11 cellular contexts compared by ENCODE assay signal in the genomic region with DNA sequence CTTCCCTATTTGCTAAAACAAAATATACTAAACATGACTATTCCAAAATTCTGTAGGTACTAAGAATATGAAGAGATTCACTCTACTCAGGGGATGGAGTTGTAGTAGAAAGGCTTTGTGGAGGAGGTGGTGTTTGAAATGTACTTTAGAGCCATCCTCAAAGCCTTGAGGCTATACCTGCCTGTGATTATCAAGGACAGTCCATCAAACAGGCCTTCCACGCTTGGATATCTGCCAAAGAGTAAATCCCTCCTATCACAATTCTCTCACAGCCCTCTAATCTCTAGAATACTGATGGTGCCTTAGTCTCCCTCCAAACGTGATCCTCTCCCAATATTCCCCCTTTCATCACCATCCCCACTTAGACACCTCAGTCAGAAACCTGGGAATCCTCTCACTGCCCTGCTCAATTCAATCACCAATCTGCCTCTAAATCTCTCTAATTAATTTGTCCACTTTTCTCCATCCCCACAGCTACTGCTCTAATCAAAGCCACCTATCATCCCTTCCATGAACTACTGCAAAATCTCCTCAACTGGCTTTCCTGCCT. TPM values are rescaled to one million over a fixed set of nuclear protein-coding genes. Genes with fewer than 3 reads are reported as not detected.
DNase-seq lines count a peak whose midpoint lies in the region; ATAC-seq and TF ChIP-seq lines count a peak whose summit lies in the region.
"Had no signal": no experiment of that assay in that cellular context is flagged by ENCODE, and none has a peak within 500 bp of the region (broad histone marks: within the 10 kb centered on the region; RNA-seq: fewer than 3 reads in every experiment).

No MANE protein-coding gene starts in this region.

- H3F3A ChIP-seq in GM23338 (replicated peaks; ENCODE audit: low read depth) (peaks cover 2% of the 10 kb centered on the region; the same call in 1 of the 2 replicates), SK-N-SH (replicated peaks; ENCODE audit: insufficient read depth) (peaks cover 8% of the 10 kb centered on the region)

- TF ChIP-seq EP300 in SK-N-SH (IDR thresholded peaks at IDR 0.05; ENCODE audit: borderline replicate concordance in 1 of 2, low read depth in 1 of 2, low read length in 1 of 2), result peak in 1 of 2 experiments; percentile 18; a peak in 1 of 4 replicates

- no peaks in the 10 kb centered on the region for H3K27me3 Mint-ChIP-seq in CD4-positive, alpha-beta memory T cell
- no peaks in the 10 kb centered on the region for H3K27me3 Mint-ChIP-seq in GM23338 (ENCODE audit: insufficient read depth, low read depth, poor library complexity)
- no peaks in the 10 kb centered on the region for H3K27me3 Mint-ChIP-seq in naive B cell

- POLR2A ChIA-PET in CD4-positive, alpha-beta memory T cell (lab: Charles Lee; ENCODE audit: partially characterized antibody), result interaction anchor here (4.1 kb wide), 1 partner anchor 12 kb away, joined by 30 read pairs; a partner anchor contains a TSS
- POLR2A ChIA-PET in SK-N-SH (lab: Yijun Ruan, JAX), result interaction anchor here (3.0 kb wide), 1 partner anchor 13 kb away, joined by 16 read pairs; a partner anchor contains a TSS

- H3K36me3 Mint-ChIP-seq in CD4-positive, alpha-beta memory T cell, result peaks cover 12 to 27% of the 10 kb centered on the region in 2 donors
- peaks cover 10% of the 10 kb centered on the region for H3K36me3 Mint-ChIP-seq in GM23338 (ENCODE audit: low read depth)
- H3K36me3 Mint-ChIP-seq in naive B cell, result peaks cover 9 to 23% of the 10 kb centered on the region in 2 donors

- H3K4me1 ChIP-seq in CD4-positive, alpha-beta memory T cell (ENCODE audit: insufficient read depth, low read length), result peaks cover 73% of the 10 kb centered on the region
- H3K4me1 ChIP-seq in GM23338 (ENCODE audit: insufficient read depth) (peaks cover 37% of the 10 kb centered on the region), SK-N-SH (ENCODE audit: control insufficient read depth in 1 of 2, insufficient read depth in 2 of 2, low read depth in 1 of 2, low read length in 1 of 2) (peaks cover 12 to 20% of the 10 kb centered on the region in 2 experiments; a peak in 3 of 4 replicates), spleen (peaks cover 0 to 78% (median 47%) of the 10 kb centered on the region in 6 donors)

- peak overlapping the region in 5 of 8 donors; percentile 5 to 60 (median 33) for H3K4me3 Mint-ChIP-seq in CD4-positive, alpha-beta memory T cell
- no peak overlapping the region for H3K4me3 Mint-ChIP-seq in GM23338
- H3K4me3 Mint-ChIP-seq in naive B cell, result no peak overlapping the region

- no peak overlapping the region for H2AFZ ChIP-seq in GM23338
- no peak overlapping the region for H2AFZ ChIP-seq in SK-N-SH (ENCODE audit: low read depth)

- H3K79me2 ChIP-seq in GM23338 (replicated peaks; ENCODE audit: insufficient read depth), result peaks cover 100% of the 10 kb centered on the region
- peaks cover 98% of the 10 kb centered on the region for H3K79me2 ChIP-seq in SK-N-SH (ENCODE audit: insufficient read depth)

- TF ChIP-seq CTCF in GM23338 (conservative IDR thresholded peaks at IDR 0.05; ENCODE audit: low read depth in 2 of 2), result no peak
- no peak for TF ChIP-seq CTCF in SK-N-SH (IDR thresholded peaks at IDR 0.05)
- no peak for TF ChIP-seq CTCF in spleen (IDR thresholded peaks at IDR 0.05 in 8 of 11, conservative IDR thresholded peaks at IDR 0.05 in 3 of 11)

- no peak for TF ChIP-seq POLR2A in spleen (IDR thresholded peaks at IDR 0.05)

- CTCF ChIA-PET in CD4-positive, alpha-beta memory T cell (lab: Charles Lee; ENCODE audit: partially characterized antibody), result interaction anchor here (0.8 to 10.2 kb wide), 3 partner anchors 9 to 121 kb away, joined by 3 to 88 read pairs (median 3); no protein-coding TSS in a partner anchor
- CTCF ChIA-PET in SK-N-SH (lab: Yijun Ruan, JAX), result interaction anchor here (0.8 to 5.8 kb wide), 7 partner anchors 11 to 160 kb away, joined by 3 to 46 read pairs (median 5); a partner anchor contains a TSS

- H3K4me2 ChIP-seq in GM23338 (no peak overlapping the region), SK-N-SH (peak overlapping the region; percentile 7; the same call in 1 of the 2 replicates)

- H3K4me1 Mint-ChIP-seq in CD4-positive, alpha-beta memory T cell, result peaks cover 52 to 93% (median 67%) of the 10 kb centered on the region in 4 donors
- H3K4me1 Mint-ChIP-seq in GM23338 (peaks cover 30% of the 10 kb centered on the region), naive B cell (peaks cover 44 to 76% (median 65%) of the 10 kb centered on the region in 3 donors)

- TF ChIP-seq RAD21 in SK-N-SH (IDR thresholded peaks at IDR 0.05; ENCODE audit: low read length), result no peak

- peak overlapping the region in 6 of 7 donors; percentile 17 to 91 (median 48) for H3K27ac Mint-ChIP-seq in CD4-positive, alpha-beta memory T cell
- H3K27ac Mint-ChIP-seq in GM23338, result peak overlapping the region; percentile 10
- peak overlapping the region; percentile 51 to 92 (median 70) for H3K27ac Mint-ChIP-seq in naive B cell

- H3K9me3 Mint-ChIP-seq in CD4-positive, alpha-beta memory T cell, result no peaks in the 10 kb centered on the region
- H3K9me3 Mint-ChIP-seq in GM23338 (no peaks in the 10 kb centered on the region), naive B cell (no peaks in the 10 kb centered on the region)

- DNase-seq in CD4-positive, alpha-beta memory T cell, result no peak
- no peak for DNase-seq in GM23338 (ENCODE audit: low spot score)
- peak; percentile 70 for DNase-seq in SK-N-SH
- no peak for DNase-seq in naive B cell
- DNase-seq in islet precursor cell, result no peak
- DNase-seq in spleen, result no peak
- DNase-seq: activated effector memory CD4-positive, alpha-beta T cell treated with Interleukin-2 at 50 U/mL for 16 hours; cortex of kidney; NCI-H1436 treated with DMSO at 0.1 percent for 48 hours had no signal

- intact Hi-C loops in CD4-positive, alpha-beta memory T cell (cut with micrococcal nuclease), result no loop called here
- intact Hi-C loops in spleen (cut with DNase I; ENCODE audit: low total_unique reads), result no loop called here

- H4K20me1 ChIP-seq in GM23338 (replicated peaks; ENCODE audit: insufficient read depth) (peaks cover 28% of the 10 kb centered on the region), SK-N-SH (ENCODE audit: insufficient read depth) (peaks cover 82% of the 10 kb centered on the region)

- no peak for ATAC-seq in GM23338
- no peak for ATAC-seq in naive B cell (ENCODE audit: low read depth in 2 of 2)
- no peak for ATAC-seq in GM18867 (IDR thresholded peaks at IDR 0.05; ENCODE audit: unreplicated experiment)

- H3K9me3 ChIP-seq in CD4-positive, alpha-beta memory T cell (ENCODE audit: control insufficient read depth in 1 of 2, low read length in 2 of 2), result no peaks in the 10 kb centered on the region
- H3K9me3 ChIP-seq in SK-N-SH (no peaks in the 10 kb centered on the region), spleen (no peaks in the 10 kb centered on the region)

- H3K9me2 ChIP-seq in GM23338 (ENCODE audit: insufficient read depth) (no peaks in the 10 kb centered on the region), SK-N-SH (no peaks in the 10 kb centered on the region)

- H3K27ac ChIP-seq in CD4-positive, alpha-beta memory T cell (ENCODE audit: low read depth, low read length), result no peak overlapping the region
- peak overlapping the region; percentile 73 for H3K27ac ChIP-seq in GM23338 (ENCODE audit: low read depth)
- peak overlapping the region in 1 of 2 experiments; percentile 43; a peak in 3 of 4 replicates for H3K27ac ChIP-seq in SK-N-SH (ENCODE audit: low read depth in 2 of 2, low read length in 1 of 2)
- no peak overlapping the region for H3K27ac ChIP-seq in spleen
- H3K27ac ChIP-seq: RWPE1 had no signal

- H3K27me3 ChIP-seq in CD4-positive, alpha-beta memory T cell (ENCODE audit: insufficient read depth, low read length), result no peaks in the 10 kb centered on the region
- H3K27me3 ChIP-seq in GM23338 (ENCODE audit: insufficient read depth) (no peaks in the 10 kb centered on the region), SK-N-SH (ENCODE audit: insufficient read depth) (no peaks in the 10 kb centered on the region), spleen (replicated peaks in 1 of 7) (no peaks in the 10 kb centered on the region)

- H3K36me3 ChIP-seq in CD4-positive, alpha-beta memory T cell (ENCODE audit: insufficient read depth, low read length), result no peaks in the 10 kb centered on the region
- H3K36me3 ChIP-seq in GM23338 (ENCODE audit: insufficient read depth) (peaks cover 4% of the 10 kb centered on the region; the same call in 1 of the 2 replicates), SK-N-SH (replicated peaks in 1 of 2; ENCODE audit: control insufficient read depth in 1 of 2, insufficient read depth in 2 of 2, low read length in 1 of 2) (peaks cover 0 to 9% of the 10 kb centered on the region in 2 experiments), spleen (peaks cover 0 to 15% (median 6%) of the 10 kb centered on the region in 6 donors)

- H3K9ac ChIP-seq in SK-N-SH, result no peak overlapping the region

- H3K4me3 ChIP-seq in CD4-positive, alpha-beta memory T cell (ENCODE audit: low read length in 2 of 2), result no peak overlapping the region
- no peak overlapping the region for H3K4me3 ChIP-seq in GM23338
- no peak overlapping the region for H3K4me3 ChIP-seq in SK-N-SH (ENCODE audit: low read depth in 2 of 2, low read length in 1 of 2)
- H3K4me3 ChIP-seq in spleen, result no peak overlapping the region

- 26% methylated on average over 2 of the region's 2 CpGs for WGBS in SK-N-SH (ENCODE audit: low lambda C conversion rate)
- WGBS in spleen, 5 donors, result 61 to 82% (median 73%) methylated on average over 2 of the region's 2 CpGs

TF ChIP-seq in SK-N-SH, 30 proteins besides CTCF, POLR2A, EP300 and RAD21 (continues in another document):
- TF ChIP-seq NRF1 (IDR thresholded peaks at IDR 0.05; ENCODE audit: low read depth, low read length) (no peak), CHD2 (IDR thresholded peaks at IDR 0.05; ENCODE audit: low read length, partially characterized antibody) (peak; percentile 68), GATA2 (CRISPR knock-in tag; IDR thresholded peaks at IDR 0.05) (peak; percentile 88)

RNA-seq across cellular contexts. Expression of a gene that starts 13.1 kb away (rescaled TPM):
- total RNA-seq in CD4-positive, alpha-beta memory T cell, result 100 to 1,000 TPM in 1 of 2 experiments, 10 to 100 TPM in 1; 94.4 to 103 TPM
- polyA plus RNA-seq in CD4-positive, alpha-beta memory T cell, result 10 to 100 TPM in 1 of 2 donors, 1 to 10 TPM in 1; 5.7 to 25.6 TPM
- total RNA-seq in GM23338 (2014; rRNA removed; shearing (Covaris generic)), result 21.9 and 25.2 TPM in 2 replicates
- 13.4 and 14.2 TPM in 2 replicates for polyA plus RNA-seq in GM23338 (2016; fragmentation: Nextera tagmentation; extraction: Ambion mirVana)
- polyA plus RNA-seq in SK-N-SH (2012; rRNA removed), result 12.8 and 14.6 TPM in 2 replicates
- 10.8 and 12.0 TPM in 2 replicates for polyA plus RNA-seq in SK-N-SH (2012; cell fraction: cytosol; rRNA removed)
- 9.7 and 30.1 TPM in 2 replicates for polyA plus RNA-seq in SK-N-SH (2012; cell fraction: nucleus; rRNA removed)
- polyA plus RNA-seq in naive B cell (ENCODE audit: low read depth in 6 of 6), result 10 to 100 TPM in 5 of 6 donors, 1 to 10 TPM in 1; 6.5 to 21.8 (median 11.5) TPM
- 10 to 100 TPM; 38.4 to 85.8 (median 49.1) TPM for total RNA-seq in spleen
- polyA plus RNA-seq in spleen, result 1 to 10 TPM; 5.9 to 7.0 (median 6.7) TPM

Comparison
In these comparisons a context has a peak if more than half of its experiments do, and no peak if none do; other contexts are left out.
1. H3K27ac Mint-ChIP-seq: peak in every context shown above with its lines; median percentile 70 in naive B cell; 48 in CD4-positive, alpha-beta memory T cell; 10 in GM23338.
2. H3K4me3 Mint-ChIP-seq: peak in CD4-positive, alpha-beta memory T cell (5 of 8); none in GM23338 (single experiment) and naive B cell (0 of 8).